ENCODE assay signal across 21 cellular contexts in the genomic region with DNA sequence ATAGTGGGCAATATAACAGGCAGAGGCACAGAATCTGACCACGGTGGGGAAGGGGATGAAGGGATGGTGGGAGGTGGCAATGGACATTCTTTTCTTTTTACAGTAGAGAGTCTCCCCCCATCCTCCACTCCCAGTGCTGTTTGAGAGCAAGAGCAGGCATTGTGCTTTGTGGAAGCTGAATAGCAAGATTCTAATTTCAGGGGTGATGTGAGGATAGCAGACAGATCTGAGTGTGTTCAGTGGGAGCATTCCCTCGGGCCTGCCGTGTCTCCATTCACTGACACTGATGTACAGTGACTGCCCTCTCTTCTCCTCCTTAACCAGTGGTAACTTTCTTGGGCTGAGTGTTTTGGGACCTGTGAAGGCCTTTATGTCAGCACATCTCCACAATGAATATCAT.
"Had no signal": no experiment of that assay in that cellular context is flagged by ENCODE, and none has a peak within 500 bp of the region (broad histone marks: within the 10 kb centered on the region; RNA-seq: fewer than 3 reads in every experiment).

No MANE protein-coding gene starts in this region.

- DNase-seq: activated CD4-positive, alpha-beta T cell treated with anti-CD3 and anti-CD28 coated beads for 4 hours; activated CD4-positive, alpha-beta T cell treated with anti-CD3 and anti-CD28 coated beads, Interleukin-2, amount 50 U/mL, for 4 hours; activated effector memory CD4-positive, alpha-beta T cell treated with Interleukin-2 at 50 U/mL for 16 hours; activated naive CD4-positive, alpha-beta T cell treated with Interleukin-2 at 50 U/mL for 16 hours; activated T-cell treated with anti-CD3 and anti-CD28 coated beads for 4 hours; cortex of kidney; effector memory CD8-positive, alpha-beta T cell; kidney glomerular epithelial cell; left lung; lower lobe of right lung; mesendoderm; pancreas; right lobe of liver; stimulated activated CD4-positive, alpha-beta T cell treated with anti-CD3 and anti-CD28 coated beads, Interleukin-2, amount 100 ng/mL, for 48 hours; stimulated activated naive CD8-positive, alpha-beta T cell treated with anti-CD3 and anti-CD28 coated beads, Interleukin-15, Interleukin-2, amounts not matched to agents 100 U/mL and 50 U/mL, for 24 hours; uterus had no signal

- H3K4me1 Mint-ChIP-seq: nephron had no signal

- H3K4me3 ChIP-seq: cardiac muscle cell, left lung, lower lobe of right lung, pancreas, right lobe of liver, uterus had no signal

- H3K36me3 ChIP-seq: cardiac muscle cell, left lung, lower lobe of right lung, pancreas, right lobe of liver, uterus had no signal

- H3K36me3 Mint-ChIP-seq: activated naive CD8-positive, alpha-beta T cell; type B pancreatic cell had no signal

- H3K27me3 ChIP-seq: cardiac muscle cell, left lung, right lobe of liver, uterus had no signal

- FAIRE-seq: endothelial cell of umbilical vein, pancreas had no signal

- H3K4me3 Mint-ChIP-seq: activated naive CD8-positive, alpha-beta T cell; effector memory CD8-positive, alpha-beta T cell; nephron; type B pancreatic cell had no signal

- ATAC-seq: effector memory CD8-positive, alpha-beta T cell; left lung; lower lobe of right lung; pancreas; right lobe of liver; stimulated activated naive CD8-positive, alpha-beta T cell treated with anti-CD3 and anti-CD28 coated beads, Interleukin-15, Interleukin-2, amounts not matched to agents 100 U/mL and 50 U/mL, for 24 hours had no signal

- H3K27me3 Mint-ChIP-seq: activated naive CD8-positive, alpha-beta T cell; type B pancreatic cell had no signal

- H3K27ac Mint-ChIP-seq: activated naive CD8-positive, alpha-beta T cell; effector memory CD8-positive, alpha-beta T cell; nephron; type B pancreatic cell had no signal

- H3K9me3 Mint-ChIP-seq: effector memory CD8-positive, alpha-beta T cell; nephron; type B pancreatic cell had no signal
